In the genomic region with DNA sequence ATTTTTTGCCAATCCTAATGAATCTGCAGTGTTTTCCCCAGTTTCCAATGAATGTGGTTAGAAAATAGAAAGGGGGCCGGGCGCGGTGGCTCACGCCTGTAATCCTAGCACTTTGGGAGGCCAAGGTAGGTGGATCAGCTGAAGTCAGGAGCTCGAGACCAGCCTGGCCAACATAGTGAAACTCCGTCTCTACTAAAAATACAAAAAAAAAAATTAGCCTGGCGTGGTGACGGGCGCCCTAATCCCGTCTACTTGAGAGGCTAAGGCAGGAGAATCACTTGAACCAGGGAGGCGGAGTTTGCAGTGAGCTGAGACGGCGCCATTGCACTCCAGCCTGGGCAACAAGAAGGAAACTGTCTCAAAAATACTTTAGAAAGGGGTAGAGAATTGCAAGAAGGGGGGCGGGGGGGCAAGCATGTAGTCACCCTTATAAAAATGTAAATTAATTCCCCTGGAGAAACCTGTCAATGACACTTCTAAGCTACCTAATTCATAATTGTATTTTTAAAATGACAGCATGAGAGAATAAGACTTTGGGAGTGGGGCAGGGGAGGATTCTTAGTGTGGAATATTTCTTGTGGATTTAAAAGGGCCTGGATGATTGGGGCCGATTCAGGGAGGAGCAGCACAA, we compare ENCODE assay signal across 8 cellular contexts. TPM values are rescaled to one million over a fixed set of nuclear protein-coding genes. Genes with fewer than 3 reads are reported as not detected.
DNase-seq lines count a peak whose midpoint lies in the region; TF ChIP-seq lines count a peak whose summit lies in the region.

No MANE protein-coding gene starts in this region.

- POLR2A ChIA-PET in CD4-positive, alpha-beta memory T cell (lab: Charles Lee; ENCODE audit: partially characterized antibody): interaction anchor here (0.6 to 6.2 kb wide), 16 partner anchors 7 to 347 kb away, joined by 3 to 153 read pairs (median 20); partner anchors contain the start of genes DNAAF2, KLHDC1, LRR1 and MGAT2

- intact Hi-C loops in CD4-positive, alpha-beta memory T cell (cut with micrococcal nuclease): loop anchor here (2.0 to 5.0 kb wide), 5 partner anchors 13 to 543 kb away; partner anchors contain the start of genes DMAC2L, L2HGDH, NEMF and VCPKMT

- peaks cover 21 to 54% (median 31%) of the 10 kb centered on the region in 4 donors for H3K4me1 Mint-ChIP-seq in CD4-positive, alpha-beta memory T cell
- H3K4me1 Mint-ChIP-seq in nephron progenitor cell: peaks cover 40% of the 10 kb centered on the region

- peaks cover 9 to 35% of the 10 kb centered on the region in 2 donors for H3K36me3 Mint-ChIP-seq in CD4-positive, alpha-beta memory T cell
- peaks cover 22% of the 10 kb centered on the region for H3K36me3 Mint-ChIP-seq in nephron progenitor cell (ENCODE audit: low read depth)

- peaks cover 11% of the 10 kb centered on the region; the same call in 1 of the 2 replicates for H3F3A ChIP-seq in MM.1S (ENCODE audit: insufficient read depth, low read length)

- DNase-seq in CD4-positive, alpha-beta memory T cell: no peak
- DNase-seq in MM.1S (no peak), coronary artery (ENCODE audit: low spot score) (no peak), nephron progenitor cell (no peak), GM19240 (ENCODE audit: insufficient read length, low spot score) (no peak), DMS 273 treated with DMSO at 0.1 percent for 48 hours (lab: John Stamatoyannopoulos, UW) (no peak), NCI-H1436 (lab: John Stamatoyannopoulos, UW) (no peak), NCI-H526 treated with DMSO at 0.1 percent for 48 hours (lab: John Stamatoyannopoulos, UW) (no peak)

- peaks cover 0 to 1% of the 10 kb centered on the region in 2 donors for H3K27me3 Mint-ChIP-seq in CD4-positive, alpha-beta memory T cell
- no peaks in the 10 kb centered on the region for H3K27me3 Mint-ChIP-seq in nephron progenitor cell (ENCODE audit: low read depth, poor library complexity)

- no peaks in the 10 kb centered on the region for H3K9me3 ChIP-seq in CD4-positive, alpha-beta memory T cell (ENCODE audit: control insufficient read depth in 1 of 2, low read length in 2 of 2)
- no peaks in the 10 kb centered on the region for H3K9me3 ChIP-seq in MM.1S (replicated peaks; ENCODE audit: insufficient read depth, low read length)

- no peaks in the 10 kb centered on the region for H4K20me1 ChIP-seq in MM.1S (ENCODE audit: insufficient read depth, low read length)

- H3K9me2 ChIP-seq in MM.1S (replicated peaks; ENCODE audit: insufficient read depth, low read length): no peaks in the 10 kb centered on the region

- H3K4me3 Mint-ChIP-seq in CD4-positive, alpha-beta memory T cell: peak overlapping the region; percentile 92 to 99 (median 98)
- peak overlapping the region; percentile 99 for H3K4me3 Mint-ChIP-seq in nephron progenitor cell

- H2AFZ ChIP-seq in MM.1S (ENCODE audit: low read length): no peak overlapping the region

- H3K9me3 Mint-ChIP-seq in CD4-positive, alpha-beta memory T cell: no peaks in the 10 kb centered on the region
- no peaks in the 10 kb centered on the region for H3K9me3 Mint-ChIP-seq in nephron progenitor cell

- H3K79me2 ChIP-seq in MM.1S (ENCODE audit: low read length): peaks cover 20% of the 10 kb centered on the region

- no peak for TF ChIP-seq CTCF in MM.1S (IDR thresholded peaks at IDR 0.05; ENCODE audit: low read length)
- no peak for TF ChIP-seq CTCF in coronary artery (IDR thresholded peaks at IDR 0.05)
- no peak for TF ChIP-seq CTCF in nephron progenitor cell (IDR thresholded peaks at IDR 0.05)

- H3K4me1 ChIP-seq in CD4-positive, alpha-beta memory T cell (ENCODE audit: insufficient read depth, low read length): peaks cover 30% of the 10 kb centered on the region
- 0 out of 2 replicates have a peak, but pooled peaks cover 3% of the 10 kb centered on the region for H3K4me1 ChIP-seq in MM.1S (ENCODE audit: low read length)

- peak overlapping the region; percentile 96 to 100 (median 99) for H3K27ac Mint-ChIP-seq in CD4-positive, alpha-beta memory T cell
- H3K27ac Mint-ChIP-seq in nephron progenitor cell: peak overlapping the region; percentile 100

- no peaks in the 10 kb centered on the region for H3K27me3 ChIP-seq in CD4-positive, alpha-beta memory T cell (ENCODE audit: insufficient read depth, low read length)
- H3K27me3 ChIP-seq in MM.1S (replicated peaks; ENCODE audit: insufficient read depth, low read length): no peaks in the 10 kb centered on the region

- no peaks in the 10 kb centered on the region for H3K36me3 ChIP-seq in CD4-positive, alpha-beta memory T cell (ENCODE audit: insufficient read depth, low read length)
- no peaks in the 10 kb centered on the region for H3K36me3 ChIP-seq in MM.1S (replicated peaks; ENCODE audit: insufficient read depth, low read length)

- H3K4me2 ChIP-seq in MM.1S (ENCODE audit: low read depth, low read length): peak overlapping the region; percentile 74

- peak overlapping the region; percentile 95 for H3K27ac ChIP-seq in CD4-positive, alpha-beta memory T cell (ENCODE audit: low read depth, low read length)
- H3K27ac ChIP-seq in MM.1S (ENCODE audit: low read length) (no peak overlapping the region), coronary artery (peak overlapping the region in 1 of 2 donors; percentile 90)

- H3K9ac ChIP-seq in MM.1S (ENCODE audit: low read length): no peak overlapping the region

- H3K4me3 ChIP-seq in CD4-positive, alpha-beta memory T cell (ENCODE audit: low read length in 2 of 2): peak overlapping the region in 1 of 2 donors; percentile 97
- H3K4me3 ChIP-seq in MM.1S (ENCODE audit: low read length): peak overlapping the region; percentile 96; the same call in 1 of the 2 replicates
- H3K4me3 ChIP-seq in coronary artery: peak overlapping the region; percentile 91

- CTCF ChIA-PET in CD4-positive, alpha-beta memory T cell (lab: Charles Lee; ENCODE audit: partially characterized antibody): interaction anchor here (1.2 to 4.9 kb wide), 6 partner anchors 9 to 308 kb away, joined by 3 to 52 read pairs (median 5); partner anchors contain the start of genes DNAAF2 and NEMF

RNA-seq across cellular contexts. Expression of gene KLHDC2, which starts 1.7 kb away (rescaled TPM):
- total RNA-seq in CD4-positive, alpha-beta memory T cell: 10 to 100 TPM; 84.0 to 86.4 TPM
- 10 to 100 TPM; 96.5 to 97.0 TPM for polyA plus RNA-seq in CD4-positive, alpha-beta memory T cell
